ENCODE assay signal across 1 cellular context in the genomic region with DNA sequence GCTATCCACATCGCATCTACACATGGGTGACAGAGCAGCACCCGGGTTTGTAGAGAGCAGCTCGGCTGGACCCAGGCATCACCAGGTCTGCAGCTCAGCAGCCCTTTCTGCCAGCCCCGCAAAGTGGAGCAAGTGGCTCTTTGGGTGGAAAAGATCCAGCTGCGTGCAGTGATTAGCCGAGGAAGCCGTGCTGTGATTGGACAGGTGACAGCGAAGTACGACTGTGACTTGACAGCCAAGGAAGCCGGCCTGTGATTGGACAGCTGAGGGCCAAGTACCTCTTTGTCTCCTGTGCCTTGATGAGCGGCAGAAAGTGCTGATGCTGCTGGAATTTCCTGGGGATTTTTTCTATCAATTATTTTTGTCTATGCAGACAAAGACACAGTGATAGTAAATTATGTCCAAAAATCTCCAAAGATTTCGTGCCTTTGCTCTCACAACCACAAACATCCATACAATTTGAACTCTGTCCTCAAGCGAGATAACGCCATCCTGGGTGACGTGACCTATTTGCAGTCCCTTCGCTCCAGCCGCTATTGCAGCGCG.
TF ChIP-seq lines count a peak whose summit lies in the region.

No MANE protein-coding gene starts in this region.

TF ChIP-seq in HepG2, 621 proteins besides CTCF, POLR2A, EP300 and RAD21 (continued from another document and continues in another):
- TF ChIP-seq, protein P1, sequence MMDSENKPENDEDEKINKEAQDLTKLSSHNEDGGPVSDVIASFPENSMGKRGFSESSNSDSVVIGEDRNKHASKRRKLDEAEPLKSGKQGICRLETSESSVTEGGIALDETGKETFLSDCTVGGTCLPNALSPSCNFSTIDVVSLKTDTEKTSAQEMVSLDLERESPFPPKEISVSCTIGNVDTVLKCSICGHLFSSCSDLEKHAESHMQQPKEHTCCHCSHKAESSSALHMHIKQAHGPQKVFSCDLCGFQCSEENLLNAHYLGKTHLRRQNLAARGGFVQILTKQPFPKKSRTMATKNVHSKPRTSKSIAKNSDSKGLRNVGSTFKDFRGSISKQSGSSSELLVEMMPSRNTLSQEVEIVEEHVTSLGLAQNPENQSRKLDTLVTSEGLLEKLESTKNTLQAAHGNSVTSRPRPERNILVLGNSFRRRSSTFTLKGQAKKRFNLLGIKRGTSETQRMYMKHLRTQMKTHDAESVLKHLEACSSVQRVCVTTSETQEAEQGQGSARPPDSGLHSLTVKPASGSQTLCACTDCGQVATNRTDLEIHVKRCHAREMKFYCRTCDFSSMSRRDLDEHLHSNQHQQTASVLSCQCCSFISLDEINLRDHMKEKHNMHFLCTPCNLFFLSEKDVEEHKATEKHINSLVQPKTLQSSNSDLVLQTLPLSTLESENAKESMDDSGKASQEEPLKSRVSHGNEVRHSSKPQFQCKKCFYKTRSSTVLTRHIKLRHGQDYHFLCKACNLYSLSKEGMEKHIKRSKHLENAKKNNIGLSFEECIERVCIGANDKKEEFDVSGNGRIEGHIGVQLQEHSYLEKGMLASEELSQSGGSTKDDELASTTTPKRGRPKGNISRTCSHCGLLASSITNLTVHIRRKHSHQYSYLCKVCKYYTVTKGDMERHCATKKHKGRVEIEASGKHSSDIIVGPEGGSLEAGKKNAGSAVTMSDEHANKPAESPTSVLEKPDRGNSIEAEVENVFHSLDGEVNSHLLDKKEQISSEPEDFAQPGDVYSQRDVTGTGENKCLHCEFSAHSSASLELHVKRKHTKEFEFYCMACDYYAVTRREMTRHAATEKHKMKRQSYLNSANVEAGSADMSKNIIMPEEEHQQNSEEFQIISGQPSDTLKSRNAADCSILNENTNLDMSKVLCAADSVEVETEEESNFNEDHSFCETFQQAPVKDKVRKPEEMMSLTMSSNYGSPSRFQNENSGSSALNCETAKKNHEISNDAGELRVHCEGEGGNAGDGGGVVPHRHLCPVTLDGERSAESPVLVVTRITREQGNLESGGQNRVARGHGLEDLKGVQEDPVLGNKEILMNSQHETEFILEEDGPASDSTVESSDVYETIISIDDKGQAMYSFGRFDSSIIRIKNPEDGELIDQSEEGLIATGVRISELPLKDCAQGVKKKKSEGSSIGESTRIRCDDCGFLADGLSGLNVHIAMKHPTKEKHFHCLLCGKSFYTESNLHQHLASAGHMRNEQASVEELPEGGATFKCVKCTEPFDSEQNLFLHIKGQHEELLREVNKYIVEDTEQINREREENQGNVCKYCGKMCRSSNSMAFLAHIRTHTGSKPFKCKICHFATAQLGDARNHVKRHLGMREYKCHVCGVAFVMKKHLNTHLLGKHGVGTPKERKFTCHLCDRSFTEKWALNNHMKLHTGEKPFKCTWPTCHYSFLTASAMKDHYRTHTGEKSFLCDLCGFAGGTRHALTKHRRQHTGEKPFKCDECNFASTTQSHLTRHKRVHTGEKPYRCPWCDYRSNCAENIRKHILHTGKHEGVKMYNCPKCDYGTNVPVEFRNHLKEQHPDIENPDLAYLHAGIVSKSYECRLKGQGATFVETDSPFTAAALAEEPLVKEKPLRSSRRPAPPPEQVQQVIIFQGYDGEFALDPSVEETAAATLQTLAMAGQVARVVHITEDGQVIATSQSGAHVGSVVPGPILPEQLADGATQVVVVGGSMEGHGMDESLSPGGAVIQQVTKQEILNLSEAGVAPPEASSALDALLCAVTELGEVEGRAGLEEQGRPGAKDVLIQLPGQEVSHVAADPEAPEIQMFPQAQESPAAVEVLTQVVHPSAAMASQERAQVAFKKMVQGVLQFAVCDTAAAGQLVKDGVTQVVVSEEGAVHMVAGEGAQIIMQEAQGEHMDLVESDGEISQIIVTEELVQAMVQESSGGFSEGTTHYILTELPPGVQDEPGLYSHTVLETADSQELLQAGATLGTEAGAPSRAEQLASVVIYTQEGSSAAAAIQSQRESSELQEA (CRISPR knock-in tag; IDR thresholded peaks at IDR 0.05; ENCODE audit: not compliant biosample characterization) = no peak
- no peak for TF ChIP-seq HMGA1 (CRISPR knock-in tag; conservative IDR thresholded peaks at IDR 0.05)
- TF ChIP-seq HNF4A (CRISPR knock-in tag; IDR thresholded peaks at IDR 0.05) = peak; percentile 71
- peak; percentile 51; the same call in 1 of the 2 replicates for TF ChIP-seq NR2F2 (IDR thresholded peaks at IDR 0.05; ENCODE audit: borderline replicate concordance, low read depth)
- TF ChIP-seq ZNF660 (CRISPR knock-in tag; IDR thresholded peaks at IDR 0.05; ENCODE audit: borderline replicate concordance, low read depth) = no peak
- no peak for TF ChIP-seq ZZZ3 (CRISPR knock-in tag; IDR thresholded peaks at IDR 0.05; ENCODE audit: borderline replicate concordance)
- TF ChIP-seq KLF11 (CRISPR knock-in tag; IDR thresholded peaks at IDR 0.05) = no peak
- 0 out of 2 replicates have a peak, but pooled peaks have one; percentile 13 for TF ChIP-seq ZNF441 (CRISPR knock-in tag; IDR thresholded peaks at IDR 0.05; ENCODE audit: borderline replicate concordance)
- TF ChIP-seq MYNN (CRISPR knock-in tag; IDR thresholded peaks at IDR 0.05; ENCODE audit: low read depth) = no peak
- no peak for TF ChIP-seq ZNF10 (CRISPR knock-in tag; IDR thresholded peaks at IDR 0.05; ENCODE audit: borderline replicate concordance, low read depth)
- TF ChIP-seq ZNF558 (CRISPR knock-in tag; IDR thresholded peaks at IDR 0.05; ENCODE audit: borderline replicate concordance) = no peak; the same call in 1 of the 2 replicates
- TF ChIP-seq, protein P2, sequence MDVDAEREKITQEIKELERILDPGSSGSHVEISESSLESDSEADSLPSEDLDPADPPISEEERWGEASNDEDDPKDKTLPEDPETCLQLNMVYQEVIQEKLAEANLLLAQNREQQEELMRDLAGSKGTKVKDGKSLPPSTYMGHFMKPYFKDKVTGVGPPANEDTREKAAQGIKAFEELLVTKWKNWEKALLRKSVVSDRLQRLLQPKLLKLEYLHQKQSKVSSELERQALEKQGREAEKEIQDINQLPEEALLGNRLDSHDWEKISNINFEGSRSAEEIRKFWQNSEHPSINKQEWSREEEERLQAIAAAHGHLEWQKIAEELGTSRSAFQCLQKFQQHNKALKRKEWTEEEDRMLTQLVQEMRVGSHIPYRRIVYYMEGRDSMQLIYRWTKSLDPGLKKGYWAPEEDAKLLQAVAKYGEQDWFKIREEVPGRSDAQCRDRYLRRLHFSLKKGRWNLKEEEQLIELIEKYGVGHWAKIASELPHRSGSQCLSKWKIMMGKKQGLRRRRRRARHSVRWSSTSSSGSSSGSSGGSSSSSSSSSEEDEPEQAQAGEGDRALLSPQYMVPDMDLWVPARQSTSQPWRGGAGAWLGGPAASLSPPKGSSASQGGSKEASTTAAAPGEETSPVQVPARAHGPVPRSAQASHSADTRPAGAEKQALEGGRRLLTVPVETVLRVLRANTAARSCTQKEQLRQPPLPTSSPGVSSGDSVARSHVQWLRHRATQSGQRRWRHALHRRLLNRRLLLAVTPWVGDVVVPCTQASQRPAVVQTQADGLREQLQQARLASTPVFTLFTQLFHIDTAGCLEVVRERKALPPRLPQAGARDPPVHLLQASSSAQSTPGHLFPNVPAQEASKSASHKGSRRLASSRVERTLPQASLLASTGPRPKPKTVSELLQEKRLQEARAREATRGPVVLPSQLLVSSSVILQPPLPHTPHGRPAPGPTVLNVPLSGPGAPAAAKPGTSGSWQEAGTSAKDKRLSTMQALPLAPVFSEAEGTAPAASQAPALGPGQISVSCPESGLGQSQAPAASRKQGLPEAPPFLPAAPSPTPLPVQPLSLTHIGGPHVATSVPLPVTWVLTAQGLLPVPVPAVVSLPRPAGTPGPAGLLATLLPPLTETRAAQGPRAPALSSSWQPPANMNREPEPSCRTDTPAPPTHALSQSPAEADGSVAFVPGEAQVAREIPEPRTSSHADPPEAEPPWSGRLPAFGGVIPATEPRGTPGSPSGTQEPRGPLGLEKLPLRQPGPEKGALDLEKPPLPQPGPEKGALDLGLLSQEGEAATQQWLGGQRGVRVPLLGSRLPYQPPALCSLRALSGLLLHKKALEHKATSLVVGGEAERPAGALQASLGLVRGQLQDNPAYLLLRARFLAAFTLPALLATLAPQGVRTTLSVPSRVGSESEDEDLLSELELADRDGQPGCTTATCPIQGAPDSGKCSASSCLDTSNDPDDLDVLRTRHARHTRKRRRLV (CRISPR knock-in tag; IDR thresholded peaks at IDR 0.05) = no peak
- no peak for TF ChIP-seq SOX13 (IDR thresholded peaks at IDR 0.05)
- TF ChIP-seq SOX13 (CRISPR knock-in tag; conservative IDR thresholded peaks at IDR 0.05 in 1 of 2, IDR thresholded peaks at IDR 0.05 in 1 of 2) = peak in 1 of 2 experiments; percentile 82; a peak in 2 of 4 replicates
- TF ChIP-seq CREB1 (IDR thresholded peaks at IDR 0.05) = peak; percentile 35; the same call in 1 of the 2 replicates
- 0 out of 2 replicates have a peak, but pooled peaks have one; percentile 41 for TF ChIP-seq CREB1 (CRISPR knock-in tag; IDR thresholded peaks at IDR 0.05)
- TF ChIP-seq, protein P3, sequence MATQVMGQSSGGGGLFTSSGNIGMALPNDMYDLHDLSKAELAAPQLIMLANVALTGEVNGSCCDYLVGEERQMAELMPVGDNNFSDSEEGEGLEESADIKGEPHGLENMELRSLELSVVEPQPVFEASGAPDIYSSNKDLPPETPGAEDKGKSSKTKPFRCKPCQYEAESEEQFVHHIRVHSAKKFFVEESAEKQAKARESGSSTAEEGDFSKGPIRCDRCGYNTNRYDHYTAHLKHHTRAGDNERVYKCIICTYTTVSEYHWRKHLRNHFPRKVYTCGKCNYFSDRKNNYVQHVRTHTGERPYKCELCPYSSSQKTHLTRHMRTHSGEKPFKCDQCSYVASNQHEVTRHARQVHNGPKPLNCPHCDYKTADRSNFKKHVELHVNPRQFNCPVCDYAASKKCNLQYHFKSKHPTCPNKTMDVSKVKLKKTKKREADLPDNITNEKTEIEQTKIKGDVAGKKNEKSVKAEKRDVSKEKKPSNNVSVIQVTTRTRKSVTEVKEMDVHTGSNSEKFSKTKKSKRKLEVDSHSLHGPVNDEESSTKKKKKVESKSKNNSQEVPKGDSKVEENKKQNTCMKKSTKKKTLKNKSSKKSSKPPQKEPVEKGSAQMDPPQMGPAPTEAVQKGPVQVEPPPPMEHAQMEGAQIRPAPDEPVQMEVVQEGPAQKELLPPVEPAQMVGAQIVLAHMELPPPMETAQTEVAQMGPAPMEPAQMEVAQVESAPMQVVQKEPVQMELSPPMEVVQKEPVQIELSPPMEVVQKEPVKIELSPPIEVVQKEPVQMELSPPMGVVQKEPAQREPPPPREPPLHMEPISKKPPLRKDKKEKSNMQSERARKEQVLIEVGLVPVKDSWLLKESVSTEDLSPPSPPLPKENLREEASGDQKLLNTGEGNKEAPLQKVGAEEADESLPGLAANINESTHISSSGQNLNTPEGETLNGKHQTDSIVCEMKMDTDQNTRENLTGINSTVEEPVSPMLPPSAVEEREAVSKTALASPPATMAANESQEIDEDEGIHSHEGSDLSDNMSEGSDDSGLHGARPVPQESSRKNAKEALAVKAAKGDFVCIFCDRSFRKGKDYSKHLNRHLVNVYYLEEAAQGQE (IDR thresholded peaks at IDR 0.05; ENCODE audit: borderline replicate concordance in 1 of 2, low read depth in 1 of 2, low read length in 2 of 2) = no peak
- TF ChIP-seq ELF3 (CRISPR knock-in tag; IDR thresholded peaks at IDR 0.05) = no peak; the same call in 1 of the 2 replicates
- TF ChIP-seq, protein P4, sequence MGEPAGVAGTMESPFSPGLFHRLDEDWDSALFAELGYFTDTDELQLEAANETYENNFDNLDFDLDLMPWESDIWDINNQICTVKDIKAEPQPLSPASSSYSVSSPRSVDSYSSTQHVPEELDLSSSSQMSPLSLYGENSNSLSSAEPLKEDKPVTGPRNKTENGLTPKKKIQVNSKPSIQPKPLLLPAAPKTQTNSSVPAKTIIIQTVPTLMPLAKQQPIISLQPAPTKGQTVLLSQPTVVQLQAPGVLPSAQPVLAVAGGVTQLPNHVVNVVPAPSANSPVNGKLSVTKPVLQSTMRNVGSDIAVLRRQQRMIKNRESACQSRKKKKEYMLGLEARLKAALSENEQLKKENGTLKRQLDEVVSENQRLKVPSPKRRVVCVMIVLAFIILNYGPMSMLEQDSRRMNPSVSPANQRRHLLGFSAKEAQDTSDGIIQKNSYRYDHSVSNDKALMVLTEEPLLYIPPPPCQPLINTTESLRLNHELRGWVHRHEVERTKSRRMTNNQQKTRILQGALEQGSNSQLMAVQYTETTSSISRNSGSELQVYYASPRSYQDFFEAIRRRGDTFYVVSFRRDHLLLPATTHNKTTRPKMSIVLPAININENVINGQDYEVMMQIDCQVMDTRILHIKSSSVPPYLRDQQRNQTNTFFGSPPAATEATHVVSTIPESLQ (CRISPR knock-in tag; conservative IDR thresholded peaks at IDR 0.05) = no peak
- no peak for TF ChIP-seq ZSCAN20 (CRISPR knock-in tag; IDR thresholded peaks at IDR 0.05; ENCODE audit: borderline replicate concordance)
- no peak for TF ChIP-seq YEATS4 (CRISPR knock-in tag; IDR thresholded peaks at IDR 0.05; ENCODE audit: borderline replicate concordance)
- TF ChIP-seq KDM1A (CRISPR knock-in tag; IDR thresholded peaks at IDR 0.05) = no peak
- peak; percentile 36 for TF ChIP-seq RARA (CRISPR knock-in tag; IDR thresholded peaks at IDR 0.05)
- TF ChIP-seq TBX2 (CRISPR knock-in tag; IDR thresholded peaks at IDR 0.05; ENCODE audit: borderline replicate concordance) = peak; percentile 37
- no peak for TF ChIP-seq ZNF766 (CRISPR knock-in tag; IDR thresholded peaks at IDR 0.05; ENCODE audit: borderline replicate concordance)
- no peak for TF ChIP-seq PRPF4 (IDR thresholded peaks at IDR 0.05; ENCODE audit: low read depth, low read length, poor library complexity, severe bottlenecking)
- TF ChIP-seq PHF20 (CRISPR knock-in tag; IDR thresholded peaks at IDR 0.05) = 0 out of 2 replicates have a peak, but pooled peaks have one; percentile 32
- TF ChIP-seq GATAD2A (CRISPR knock-in tag; IDR thresholded peaks at IDR 0.05) = peak; percentile 69
- peak; percentile 78; the same call in 1 of the 2 replicates for TF ChIP-seq HMG20A (CRISPR knock-in tag; IDR thresholded peaks at IDR 0.05; ENCODE audit: borderline replicate concordance)
- TF ChIP-seq ETV5 (CRISPR knock-in tag; IDR thresholded peaks at IDR 0.05; ENCODE audit: borderline replicate concordance) = 0 out of 2 replicates have a peak, but pooled peaks have one; percentile 27
- peak; percentile 64; the same call in 1 of the 2 replicates for TF ChIP-seq NCOA2 (CRISPR knock-in tag; IDR thresholded peaks at IDR 0.05)
- TF ChIP-seq ZFP36L1 (CRISPR knock-in tag; IDR thresholded peaks at IDR 0.05) = 0 out of 2 replicates have a peak, but pooled peaks have one; percentile 36
- TF ChIP-seq ZNF432 (CRISPR knock-in tag; IDR thresholded peaks at IDR 0.05; ENCODE audit: borderline replicate concordance) = no peak
- 0 out of 2 replicates have a peak, but pooled peaks have one; percentile 50 for TF ChIP-seq PITX1 (CRISPR knock-in tag; IDR thresholded peaks at IDR 0.05)
- TF ChIP-seq MED1 (CRISPR knock-in tag; IDR thresholded peaks at IDR 0.05) = peak; percentile 93
- TF ChIP-seq REPIN1 (CRISPR knock-in tag; IDR thresholded peaks at IDR 0.05; ENCODE audit: borderline replicate concordance, low read depth) = no peak
- TF ChIP-seq ZNF672 (CRISPR knock-in tag; IDR thresholded peaks at IDR 0.05) = no peak
